ENCODE assay signal across 26 cellular contexts in the genomic region with DNA sequence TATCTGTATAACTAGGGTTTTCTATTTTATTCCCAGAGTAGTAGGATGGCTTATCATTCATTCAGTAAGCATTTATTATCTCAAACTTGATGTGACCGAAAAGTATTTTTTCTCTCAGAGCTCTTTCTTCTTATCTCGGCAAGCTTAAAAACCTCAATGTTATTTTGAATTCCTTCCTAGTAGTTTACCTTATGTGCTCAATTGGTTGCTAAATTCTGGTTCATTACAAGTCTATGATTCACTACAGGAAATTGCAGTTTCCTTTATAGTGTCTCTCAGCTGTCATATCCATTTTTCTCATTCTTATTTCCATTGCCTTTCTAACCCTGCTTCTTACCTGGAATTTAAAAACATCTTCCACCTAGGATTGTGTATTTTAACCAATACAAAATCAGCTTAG. TPM values are rescaled to one million over a fixed set of nuclear protein-coding genes. Genes with fewer than 3 reads are reported as not detected.
DNase-seq lines count a peak whose midpoint lies in the region; ATAC-seq, FAIRE-seq and TF ChIP-seq lines count a peak whose summit lies in the region.
"Had no signal": no experiment of that assay in that cellular context is flagged by ENCODE, and none has a peak within 500 bp of the region (broad histone marks: within the 10 kb centered on the region; RNA-seq: fewer than 3 reads in every experiment).

No MANE protein-coding gene starts in this region.

- no peak for ATAC-seq in GM19397 (IDR thresholded peaks at IDR 0.05; ENCODE audit: unreplicated experiment)
- no peak for ATAC-seq in activated CD8-positive, alpha-beta T cell treated with anti-CD3 and anti-CD28 coated beads for 36 hours

- no peaks in the 10 kb centered on the region for H4K20me1 ChIP-seq in astrocyte (ENCODE audit: insufficient read depth, low read length)
- H4K20me1 ChIP-seq: BLaER1 had no signal

- H3K27ac Mint-ChIP-seq in astrocyte (ENCODE audit: unreplicated experiment): no peak overlapping the region
- H3K27ac Mint-ChIP-seq in HFFc6: no peak overlapping the region
- H3K27ac Mint-ChIP-seq in activated CD8-positive, alpha-beta T cell treated with anti-CD3 and anti-CD28 coated beads for 36 hours: no peak overlapping the region
- H3K27ac Mint-ChIP-seq: CD4-positive, alpha-beta memory T cell; H9 had no signal

- DNase-seq in AML-193 (lab: John Stamatoyannopoulos, UW) (peak; percentile 3 to 10), H54 (ENCODE audit: insufficient read length, low spot score) (no peak), astrocyte (ENCODE audit: low read depth) (peak; percentile 37), kidney glomerular epithelial cell (lab: John Stamatoyannopoulos, UW) (peak; percentile 14), HFFc6 (no peak), GM03348 (ENCODE audit: low spot score) (no peak)
- no peak for DNase-seq in activated CD8-positive, alpha-beta T cell treated with anti-CD3 and anti-CD28 coated beads for 36 hours
- DNase-seq: Caco-2; CD4-positive, alpha-beta memory T cell; DMS 273 treated with DMSO at 0.1 percent for 48 hours; DND-41; H9; KG1; NCI-H1092 treated with DMSO at 0.1 percent for 48 hours; NCI-H1436 treated with DMSO at 0.1 percent for 48 hours; NCI-H2029; NCI-H2227 treated with DMSO at 0.1 percent for 48 hours; NCI-H510A treated with DMSO at 0.1 percent for 48 hours; NCI-H748 treated with DMSO at 0.1 percent for 48 hours; NK-92 treated with Interleukin-12 subunit alpha and Interleukin-12 subunit beta, amount 100 ng/mL, for 24 hours; Peyer's patch; Right ventricle myocardium superior had no signal

- H3K4me1 Mint-ChIP-seq in astrocyte (ENCODE audit: low read depth, unreplicated experiment): peaks cover 6% of the 10 kb centered on the region
- no peaks in the 10 kb centered on the region for H3K4me1 Mint-ChIP-seq in HFFc6 (ENCODE audit: low read depth)
- H3K4me1 Mint-ChIP-seq in activated CD8-positive, alpha-beta T cell treated with anti-CD3 and anti-CD28 coated beads for 36 hours (ENCODE audit: low read depth): no peaks in the 10 kb centered on the region
- H3K4me1 Mint-ChIP-seq: CD4-positive, alpha-beta memory T cell had no signal

- H3K9ac ChIP-seq in astrocyte (ENCODE audit: low read length): no peak overlapping the region
- H3K9ac ChIP-seq: BLaER1 had no signal

- H3K27ac ChIP-seq in astrocyte (ENCODE audit: low read depth, low read length): no peak overlapping the region
- H3K27ac ChIP-seq: BLaER1, Peyer's patch had no signal

- H3K4me3 ChIP-seq in astrocyte (ENCODE audit: insufficient read depth, low read depth, low read length): no peak overlapping the region
- H3K4me3 ChIP-seq: BLaER1, Peyer's patch had no signal

- H3K9me3 ChIP-seq in astrocyte (ENCODE audit: insufficient read depth, low read depth, low read length): no peaks in the 10 kb centered on the region
- H3K9me3 ChIP-seq: BLaER1, Caco-2, Peyer's patch had no signal

- H3K27me3 Mint-ChIP-seq in astrocyte (ENCODE audit: low read depth, unreplicated experiment): no peaks in the 10 kb centered on the region
- peaks cover 4% of the 10 kb centered on the region; the same call in 1 of the 2 replicates for H3K27me3 Mint-ChIP-seq in HFFc6 (ENCODE audit: insufficient read depth)
- H3K27me3 Mint-ChIP-seq in activated CD8-positive, alpha-beta T cell treated with anti-CD3 and anti-CD28 coated beads for 36 hours: peaks cover 4% of the 10 kb centered on the region

- intact Hi-C loops in activated CD8-positive, alpha-beta T cell treated with anti-CD3 and anti-CD28 coated beads for 36 hours (cut with micrococcal nuclease): no loop called here

- no peak overlapping the region for H2AFZ ChIP-seq in astrocyte (ENCODE audit: low read depth, low read length)

- no peaks in the 10 kb centered on the region for H3K27me3 ChIP-seq in astrocyte (ENCODE audit: insufficient read depth, low read length)
- H3K27me3 ChIP-seq: BLaER1, Peyer's patch had no signal

- no peaks in the 10 kb centered on the region for H3K79me2 ChIP-seq in astrocyte (ENCODE audit: insufficient read depth, low read length)

- H3K9me3 Mint-ChIP-seq in astrocyte (ENCODE audit: unreplicated experiment): no peaks in the 10 kb centered on the region
- no peaks in the 10 kb centered on the region for H3K9me3 Mint-ChIP-seq in HFFc6
- H3K9me3 Mint-ChIP-seq in activated CD8-positive, alpha-beta T cell treated with anti-CD3 and anti-CD28 coated beads for 36 hours: no peaks in the 10 kb centered on the region
- H3K9me3 Mint-ChIP-seq: H9 had no signal

- H3K4me2 ChIP-seq in astrocyte (ENCODE audit: low read length): no peak overlapping the region
- H3K4me2 ChIP-seq: BLaER1 had no signal

- H3K4me3 Mint-ChIP-seq in astrocyte (ENCODE audit: unreplicated experiment) (no peak overlapping the region), HFFc6 (no peak overlapping the region)
- no peak overlapping the region for H3K4me3 Mint-ChIP-seq in activated CD8-positive, alpha-beta T cell treated with anti-CD3 and anti-CD28 coated beads for 36 hours
- H3K4me3 Mint-ChIP-seq: CD4-positive, alpha-beta memory T cell; H9 had no signal

- FAIRE-seq in H54 (lab: Jason Lieb, UNC): peak; percentile 57
- FAIRE-seq in astrocyte (lab: Jason Lieb, UNC): no peak
- FAIRE-seq: HTR-8/SVneo had no signal

- no peaks in the 10 kb centered on the region for H3K4me1 ChIP-seq in astrocyte (ENCODE audit: insufficient read depth, low read length)
- H3K4me1 ChIP-seq: BLaER1, Caco-2, Peyer's patch had no signal

- POLR2A ChIA-PET in activated CD8-positive, alpha-beta T cell treated with anti-CD3 and anti-CD28 coated beads for 36 hours (lab: Charles Lee): no interaction called here

- TF ChIP-seq POLR2A in H54 (IDR thresholded peaks at IDR 0.05; ENCODE audit: low read depth, low read length): no peak

- no peaks in the 10 kb centered on the region for H3K36me3 ChIP-seq in astrocyte (ENCODE audit: insufficient read depth, low read length)
- H3K36me3 ChIP-seq: BLaER1, Peyer's patch had no signal

- H3K36me3 Mint-ChIP-seq in astrocyte (ENCODE audit: low read depth, unreplicated experiment) (no peaks in the 10 kb centered on the region), HFFc6 (ENCODE audit: low read depth) (no peaks in the 10 kb centered on the region)
- H3K36me3 Mint-ChIP-seq in activated CD8-positive, alpha-beta T cell treated with anti-CD3 and anti-CD28 coated beads for 36 hours (ENCODE audit: low read depth): no peaks in the 10 kb centered on the region
- H3K36me3 Mint-ChIP-seq: CD4-positive, alpha-beta memory T cell had no signal

- TF ChIP-seq CTCF in astrocyte (IDR thresholded peaks at IDR 0.05; ENCODE audit: insufficient read depth, low read depth, low read length) (no peak), HFFc6 (IDR thresholded peaks at IDR 0.05) (no peak)
- no peak for TF ChIP-seq CTCF in activated CD8-positive, alpha-beta T cell treated with anti-CD3 and anti-CD28 coated beads for 36 hours (IDR thresholded peaks at IDR 0.05)

- CTCF ChIA-PET in activated CD8-positive, alpha-beta T cell treated with anti-CD3 and anti-CD28 coated beads for 36 hours (lab: Charles Lee): interaction anchor here (4.9 kb wide), 1 partner anchor 21 kb away, joined by 19 read pairs; no protein-coding TSS in a partner anchor

RNA-seq across cellular contexts. Expression of a gene that starts 12.6 kb away (rescaled TPM):
- 4.9 and 8.0 TPM in 2 replicates for total RNA-seq in astrocyte
- not detected for total RNA-seq in HFFc6 (2021; fragmentation: NEBNext Ultra II Directional; extraction: Animal tissue kit (Norgen Biotek cat#: 25700))
- 1 to 10 TPM in 1 of 2 experiments, under 1 TPM in 1; 0.34 to 1.3 TPM for total RNA-seq in activated CD8-positive, alpha-beta T cell treated with anti-CD3 and anti-CD28 coated beads for 36 hours
- total RNA-seq: A673 had no signal

Comparison
In these comparisons a context has a peak if more than half of its experiments do, and no peak if none do; other contexts are left out.
1. DNase-seq: peak in AML-193 (2 of 2), astrocyte (single experiment) and kidney glomerular epithelial cell (single experiment); none in H54 (single experiment), HFFc6 (single experiment), GM03348 (single experiment) and activated CD8-positive, alpha-beta T cell treated with anti-CD3 and anti-CD28 coated beads for 36 hours (single experiment).